ENCODE assay signal across 2 cellular contexts in genomic region chr22:31911565-31912401, GRCh38.
TF ChIP-seq lines count a peak whose summit lies in the region.

No MANE protein-coding gene starts in this region.

TF ChIP-seq in K562, 482 proteins besides CTCF, POLR2A, EP300 and RAD21 (continued from another document and continues in another):
- TF ChIP-seq ELK3 (CRISPR knock-in tag; IDR thresholded peaks at IDR 0.05): no peak
- no peak for TF ChIP-seq ZNF316 (IDR thresholded peaks at IDR 0.05)
- TF ChIP-seq CTBP1 (IDR thresholded peaks at IDR 0.05; ENCODE audit: borderline replicate concordance): peak; percentile 57; the same call in 1 of the 2 replicates
- TF ChIP-seq KLF16 (IDR thresholded peaks at IDR 0.05): no peak
- no peak for TF ChIP-seq KDM2B (CRISPR knock-in tag; IDR thresholded peaks at IDR 0.05)
- TF ChIP-seq TEAD2 (tag; IDR thresholded peaks at IDR 0.05): no peak
- no peak for TF ChIP-seq ZHX1 (conservative IDR thresholded peaks at IDR 0.05; ENCODE audit: low read length)
- peak; percentile 54 for TF ChIP-seq CBFA2T2 (conservative IDR thresholded peaks at IDR 0.05)
- no peak for TF ChIP-seq PPARD (CRISPR knock-in tag; IDR thresholded peaks at IDR 0.05)
- 0 out of 2 replicates have a peak, but pooled peaks have one; percentile 15 for TF ChIP-seq ZEB2 (IDR thresholded peaks at IDR 0.05)
- TF ChIP-seq DACH1 (IDR thresholded peaks at IDR 0.05; ENCODE audit: partially characterized antibody): peak; percentile 55
- TF ChIP-seq ZNF197 (CRISPR knock-in tag; IDR thresholded peaks at IDR 0.05; ENCODE audit: low read depth): no peak
- no peak for TF ChIP-seq HMGXB4 (CRISPR knock-in tag; IDR thresholded peaks at IDR 0.05)
- no peak for TF ChIP-seq ZNF512 (tag; IDR thresholded peaks at IDR 0.05)
- no peak for TF ChIP-seq USF1 (CRISPR knock-in tag; IDR thresholded peaks at IDR 0.05)
- TF ChIP-seq ATF2 (CRISPR knock-in tag; IDR thresholded peaks at IDR 0.05): no peak
- TF ChIP-seq ZNF644 (tag; IDR thresholded peaks at IDR 0.05; ENCODE audit: low read depth): no peak
- peak; percentile 63; the same call in 1 of the 2 replicates for TF ChIP-seq SOX6 (IDR thresholded peaks at IDR 0.05)
- TF ChIP-seq TCF3 (CRISPR knock-in tag; IDR thresholded peaks at IDR 0.05): peak; percentile 52
- no peak for TF ChIP-seq SP2 (IDR thresholded peaks at IDR 0.05; ENCODE audit: extremely low read depth, low read depth, low read length, poor library complexity, severe bottlenecking)
- peak; percentile 71 for TF ChIP-seq CBFA2T3 (IDR thresholded peaks at IDR 0.05)

TF ChIP-seq in HepG2, 621 proteins besides CTCF, POLR2A, EP300 and RAD21 (continued from another document and continues in another):
- peak; percentile 24; the same call in 1 of the 2 replicates for TF ChIP-seq ZNF770 (CRISPR knock-in tag; IDR thresholded peaks at IDR 0.05)
- peak; percentile 44; the same call in 1 of the 2 replicates for TF ChIP-seq REPIN1 (CRISPR knock-in tag; IDR thresholded peaks at IDR 0.05; ENCODE audit: borderline replicate concordance, low read depth)
- no peak for TF ChIP-seq NR2F2 (IDR thresholded peaks at IDR 0.05; ENCODE audit: borderline replicate concordance, low read depth)
- TF ChIP-seq BCL6 (CRISPR knock-in tag; IDR thresholded peaks at IDR 0.05): peak; percentile 49; the same call in 1 of the 2 replicates
- TF ChIP-seq ZNF292 (CRISPR knock-in tag; IDR thresholded peaks at IDR 0.05; ENCODE audit: borderline replicate concordance, low read depth): peak; percentile 79
- TF ChIP-seq LCORL (IDR thresholded peaks at IDR 0.05): 0 out of 2 replicates have a peak, but pooled peaks have one; percentile 40
- peak; percentile 85 for TF ChIP-seq LCORL (CRISPR knock-in tag; IDR thresholded peaks at IDR 0.05)
- no peak for TF ChIP-seq ZNF326 (CRISPR knock-in tag; IDR thresholded peaks at IDR 0.05; ENCODE audit: borderline replicate concordance)
- peak; percentile 71 for TF ChIP-seq PATZ1 (CRISPR knock-in tag; IDR thresholded peaks at IDR 0.05)
- no peak for TF ChIP-seq ZNF136 (CRISPR knock-in tag; IDR thresholded peaks at IDR 0.05; ENCODE audit: low read depth)
- no peak for TF ChIP-seq ZSCAN20 (CRISPR knock-in tag; IDR thresholded peaks at IDR 0.05; ENCODE audit: borderline replicate concordance)
- TF ChIP-seq ZHX1 (CRISPR knock-in tag; IDR thresholded peaks at IDR 0.05; ENCODE audit: low read depth): 0 out of 2 replicates have a peak, but pooled peaks have one; percentile 29
- TF ChIP-seq KLF16 (CRISPR knock-in tag; IDR thresholded peaks at IDR 0.05): 0 out of 4 replicates have a peak, but pooled peaks of 1 of the 2 experiments have one; percentile 22
- 0 out of 2 replicates have a peak, but pooled peaks have one; percentile 24 for TF ChIP-seq ARHGAP35 (CRISPR knock-in tag; IDR thresholded peaks at IDR 0.05; ENCODE audit: borderline replicate concordance)
- no peak for TF ChIP-seq PHF20 (CRISPR knock-in tag; IDR thresholded peaks at IDR 0.05)
- 0 out of 2 replicates have a peak, but pooled peaks have one; percentile 29 for TF ChIP-seq IRF2 (CRISPR knock-in tag; IDR thresholded peaks at IDR 0.05)
- no peak for TF ChIP-seq FOXP1 (IDR thresholded peaks at IDR 0.05)
- peak; percentile 53; the same call in 1 of the 2 replicates for TF ChIP-seq FOXP1 (CRISPR knock-in tag; IDR thresholded peaks at IDR 0.05)
- no peak for TF ChIP-seq ZBTB7A (CRISPR knock-in tag; IDR thresholded peaks at IDR 0.05)
- 0 out of 2 replicates have a peak, but pooled peaks have one; percentile 32 for TF ChIP-seq CBX5 (CRISPR knock-in tag; IDR thresholded peaks at IDR 0.05; ENCODE audit: borderline replicate concordance)
- TF ChIP-seq THRA (CRISPR knock-in tag; IDR thresholded peaks at IDR 0.05; ENCODE audit: borderline replicate concordance): peak; percentile 92
- no peak for TF ChIP-seq ZNF556 (CRISPR knock-in tag; IDR thresholded peaks at IDR 0.05; ENCODE audit: borderline replicate concordance)
- TF ChIP-seq ZNF788 (CRISPR knock-in tag; IDR thresholded peaks at IDR 0.05; ENCODE audit: borderline replicate concordance): peak; percentile 49; the same call in 1 of the 2 replicates
- peak; percentile 83 for TF ChIP-seq ZNF460 (CRISPR knock-in tag; IDR thresholded peaks at IDR 0.05; ENCODE audit: borderline replicate concordance)
- 0 out of 2 replicates have a peak, but pooled peaks have one; percentile 38 for TF ChIP-seq HOMEZ (CRISPR knock-in tag; IDR thresholded peaks at IDR 0.05; ENCODE audit: low read depth)
- TF ChIP-seq ZNF121 (CRISPR knock-in tag; IDR thresholded peaks at IDR 0.05): peak; percentile 84
- TF ChIP-seq FOXP4 (CRISPR knock-in tag; IDR thresholded peaks at IDR 0.05): peak; percentile 77
- no peak for TF ChIP-seq KLF9 (CRISPR knock-in tag; IDR thresholded peaks at IDR 0.05; ENCODE audit: low read depth)
- TF ChIP-seq RAD51 (IDR thresholded peaks at IDR 0.05; ENCODE audit: borderline replicate concordance): no peak
- TF ChIP-seq ZGPAT (CRISPR knock-in tag; IDR thresholded peaks at IDR 0.05): peak; percentile 65; the same call in 1 of the 2 replicates
- TF ChIP-seq FOXA3 (CRISPR knock-in tag; IDR thresholded peaks at IDR 0.05): peak; percentile 58; the same call in 1 of the 2 replicates
- peak; percentile 69; the same call in 1 of the 2 replicates for TF ChIP-seq TEF (CRISPR knock-in tag; IDR thresholded peaks at IDR 0.05)
- TF ChIP-seq HIC2 (CRISPR knock-in tag; IDR thresholded peaks at IDR 0.05; ENCODE audit: low read depth): peak; percentile 77; the same call in 1 of the 2 replicates
- TF ChIP-seq MXI1 (IDR thresholded peaks at IDR 0.05; ENCODE audit: borderline replicate concordance, low read depth, low read length): peak; percentile 49; the same call in 1 of the 3 replicates
- TF ChIP-seq MIXL1 (CRISPR knock-in tag; IDR thresholded peaks at IDR 0.05): peak; percentile 74; the same call in 1 of the 2 replicates
- TF ChIP-seq ARNTL (CRISPR knock-in tag; IDR thresholded peaks at IDR 0.05): peak; percentile 98
- TF ChIP-seq ZBTB7B (CRISPR knock-in tag; IDR thresholded peaks at IDR 0.05): peak; percentile 57; the same call in 1 of the 2 replicates
